Comparison of ENCODE assay signal across 8 cellular contexts in the genomic region with DNA sequence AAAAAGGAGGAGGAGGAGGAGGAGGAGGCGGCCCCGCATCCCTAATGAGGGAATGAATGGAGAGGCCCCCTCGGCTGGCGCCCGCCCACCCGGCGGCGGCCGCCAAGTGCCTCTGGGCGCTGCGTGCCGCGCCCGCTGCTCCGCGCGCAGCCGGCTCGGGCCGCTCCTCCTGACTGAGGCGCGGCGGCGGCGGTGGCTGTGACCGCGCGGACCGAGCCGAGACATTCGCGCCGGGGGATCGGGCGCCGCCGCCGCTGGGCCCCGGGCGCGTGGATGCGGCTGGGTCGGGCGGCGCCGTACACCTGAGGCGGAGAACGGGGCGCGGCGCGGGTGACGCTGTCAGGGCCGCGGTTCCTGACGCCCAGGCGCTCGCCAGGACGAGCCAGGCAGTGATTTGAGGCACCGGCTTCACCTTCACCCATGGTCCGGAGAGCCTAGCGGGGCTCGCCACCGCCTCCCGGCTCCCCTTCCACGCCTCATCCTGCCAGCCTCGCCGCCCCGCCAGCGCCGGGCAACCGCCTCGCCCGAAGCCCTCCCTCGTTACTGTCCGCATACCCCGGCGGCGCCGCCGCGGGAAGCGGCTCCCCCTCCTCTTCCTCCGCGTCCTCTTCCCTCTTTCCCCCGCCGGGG. TPM values are rescaled to one million over a fixed set of nuclear protein-coding genes. Genes with fewer than 3 reads are reported as not detected.
DNase-seq lines count a peak whose midpoint lies in the region; ATAC-seq and TF ChIP-seq lines count a peak whose summit lies in the region.

A gene (plus strand): TSS at position 88 of the 630 bp plus-strand sequence. CDS start 687 bp downstream, outside the sequence.

- TF ChIP-seq CTCF in SU-DHL-6 (IDR thresholded peaks at IDR 0.05; ENCODE audit: insufficient read depth, low read length, poor library complexity, severe bottlenecking) (no peak), lung (IDR thresholded peaks at IDR 0.05; ENCODE audit: control extremely low read depth, extremely low read depth) (no peak), suprapubic skin (IDR thresholded peaks at IDR 0.05) (no peak)

- H3K27ac ChIP-seq in SU-DHL-6 (ENCODE audit: low read depth, low read length) (no peak within 1 kb of the TSS), lung (ENCODE audit: low read depth in 1 of 2, low read length in 1 of 2) (peak within 1 kb of the TSS; percentile 78 to 88), suprapubic skin (peak within 1 kb of the TSS; percentile 95)

- H3K79me2 ChIP-seq in SU-DHL-6 (ENCODE audit: insufficient read depth, low read length), result no peaks in the 10 kb centered on the region

- peaks cover 7 to 11% of the 10 kb centered on the region in 2 donors for H3K4me1 Mint-ChIP-seq in effector memory CD8-positive, alpha-beta T cell (ENCODE audit: low read depth in 2 of 2)

- no peak within 1 kb of the TSS for H3K27ac Mint-ChIP-seq in effector memory CD8-positive, alpha-beta T cell

- peak; percentile 92 for DNase-seq in DMS53 (lab: John Stamatoyannopoulos, UW)
- peak; percentile 60 for DNase-seq in HT1080 (ENCODE audit: low read depth)
- no peak for DNase-seq in effector memory CD8-positive, alpha-beta T cell
- DNase-seq in lung (ENCODE audit: low spot score), result peak; percentile 35
- DNase-seq in suprapubic skin (ENCODE audit: low spot score in 2 of 2), result peak; percentile 66 to 85

- no peaks in the 10 kb centered on the region for H4K20me1 ChIP-seq in SU-DHL-6 (ENCODE audit: low read depth, low read length)

- peak within 1 kb of the TSS; percentile 35; the same call in 1 of the 2 replicates for H3K9ac ChIP-seq in SU-DHL-6 (ENCODE audit: low read length)

- no peaks in the 10 kb centered on the region for H3K27me3 ChIP-seq in SU-DHL-6 (ENCODE audit: low read length)
- H3K27me3 ChIP-seq in lung (ENCODE audit: control insufficient read depth, insufficient read depth), result no peaks in the 10 kb centered on the region
- H3K27me3 ChIP-seq in suprapubic skin, result no peaks in the 10 kb centered on the region

- H3K4me3 ChIP-seq in SU-DHL-6 (ENCODE audit: insufficient read depth, low read length, poor library complexity, severe bottlenecking), result peak within 1 kb of the TSS; percentile 49
- peak within 1 kb of the TSS; percentile 43 for H3K4me3 ChIP-seq in lung
- H3K4me3 ChIP-seq in suprapubic skin, result peak within 1 kb of the TSS; percentile 76

- H3K4me1 ChIP-seq in lung (ENCODE audit: control insufficient read depth in 2 of 2, insufficient read depth in 2 of 2, low read length in 2 of 2), result peaks cover 0 to 8% of the 10 kb centered on the region in 2 donors
- H3K4me1 ChIP-seq in suprapubic skin, result peaks cover 24% of the 10 kb centered on the region

- no peaks in the 10 kb centered on the region for H3F3A ChIP-seq in SU-DHL-6 (ENCODE audit: insufficient read depth)

- H3K4me3 Mint-ChIP-seq in effector memory CD8-positive, alpha-beta T cell, result peak within 1 kb of the TSS; percentile 72 to 79

- ATAC-seq in GM19467 (IDR thresholded peaks at IDR 0.05; ENCODE audit: unreplicated experiment) (peak; percentile 57), lung (ENCODE audit: insufficient read depth, low FRiP score) (peak; percentile 67), HG02840 (IDR thresholded peaks at IDR 0.05; ENCODE audit: low FRiP score, unreplicated experiment) (no peak)
- ATAC-seq in effector memory CD8-positive, alpha-beta T cell (replicated peaks), result peak; percentile 29

- no peak for TF ChIP-seq EP300 in suprapubic skin (IDR thresholded peaks at IDR 0.05)

- H3K36me3 ChIP-seq in SU-DHL-6 (ENCODE audit: low read length), result no peaks in the 10 kb centered on the region
- H3K36me3 ChIP-seq in lung (ENCODE audit: control insufficient read depth in 2 of 2, insufficient read depth in 2 of 2, low read length in 2 of 2), result no peaks in the 10 kb centered on the region
- no peaks in the 10 kb centered on the region for H3K36me3 ChIP-seq in suprapubic skin

- H3K4me2 ChIP-seq in SU-DHL-6 (ENCODE audit: low read depth, low read length, poor library complexity, severe bottlenecking), result peak within 1 kb of the TSS; percentile 57

- 0% methylated on average over 64 to 87 of the region's 87 CpGs for WGBS in lung, 2 donors
- WGBS in suprapubic skin, result under 1% methylated on average over 20 of the region's 87 CpGs

- no peak for TF ChIP-seq POLR2A in suprapubic skin (IDR thresholded peaks at IDR 0.05)

- H3K9me3 ChIP-seq in SU-DHL-6 (ENCODE audit: insufficient read depth, low read length) (no peaks in the 10 kb centered on the region), lung (ENCODE audit: control insufficient read depth in 2 of 2, insufficient read depth in 1 of 2, low read length in 1 of 2) (no peaks in the 10 kb centered on the region), suprapubic skin (no peaks in the 10 kb centered on the region)

- no peaks in the 10 kb centered on the region for H3K36me3 Mint-ChIP-seq in effector memory CD8-positive, alpha-beta T cell (ENCODE audit: insufficient read depth)

- peaks cover 64 to 74% of the 10 kb centered on the region in 2 donors for H3K27me3 Mint-ChIP-seq in effector memory CD8-positive, alpha-beta T cell

- H2AFZ ChIP-seq in SU-DHL-6 (ENCODE audit: low read depth, low read length, severe bottlenecking), result peak within 1 kb of the TSS; percentile 42

- H3K9me2 ChIP-seq in SU-DHL-6 (replicated peaks; ENCODE audit: insufficient read depth, low read length), result no peaks in the 10 kb centered on the region

- H3K9me3 Mint-ChIP-seq in effector memory CD8-positive, alpha-beta T cell, result no peaks in the 10 kb centered on the region

RNA-seq across cellular contexts. Expression of the gene that starts here (rescaled TPM):
- total RNA-seq in HT1080 (2014; rRNA removed; shearing (Covaris generic)), result 2.0 and 3.1 TPM in 2 replicates
- 4.3 and 5.1 TPM in 2 replicates for polyA plus RNA-seq in HT1080 (2015; cell fraction: cytosol; rRNA removed)
- polyA plus RNA-seq in HT1080 (2015; cell fraction: nucleus; rRNA removed), result 3.4 and 4.2 TPM in 2 replicates
- total RNA-seq in lung, result 1 to 10 TPM; 4.7 to 6.5 TPM
- 1 to 10 TPM; 1.3 to 1.5 TPM for polyA plus RNA-seq in lung
- 1 to 10 TPM; 2.9 to 5.2 (median 3.9) TPM for total RNA-seq in suprapubic skin

Comparison
In these comparisons a context has a peak if more than half of its experiments do, and no peak if none do; other contexts are left out.
1. DNase-seq: peak in DMS53 (single experiment), HT1080 (single experiment), lung (single experiment) and suprapubic skin (2 of 2); none in effector memory CD8-positive, alpha-beta T cell (0 of 3).
2. Peak in every context shown above with its lines, with median percentiles within 50 percentile points of each other: H3K4me3 ChIP-seq.